Comparison of ENCODE assay signal across 11 cellular contexts in genomic region chr5:180589771-180590542, GRCh38. TPM values are rescaled to one million over a fixed set of nuclear protein-coding genes. Genes with fewer than 3 reads are reported as not detected.
DNase-seq lines count a peak whose midpoint lies in the region; ATAC-seq and TF ChIP-seq lines count a peak whose summit lies in the region.
"Had no signal": no experiment of that assay in that cellular context is flagged by ENCODE, and none has a peak within 500 bp of the region (broad histone marks: within the 10 kb centered on the region; RNA-seq: fewer than 3 reads in every experiment).

No MANE protein-coding gene starts in this region.

- H3K4me3 ChIP-seq in subcutaneous abdominal adipose tissue (ENCODE audit: low read depth in 1 of 5, low read length in 5 of 5) = peak overlapping the region in 3 of 5 donors; percentile 22 to 55 (median 52)
- H3K4me3 ChIP-seq: PC-9, uterus had no signal

- H3K27ac Mint-ChIP-seq in activated CD8-positive, alpha-beta memory T cell treated with anti-CD3 and anti-CD28 coated beads, Interleukin-2, amount 10 ng/mL, durations not matched to agents 7 days and 5 days = no peak overlapping the region

- H3K27me3 ChIP-seq in subcutaneous abdominal adipose tissue (ENCODE audit: control insufficient read depth in 5 of 5, insufficient read depth in 4 of 5, low read length in 5 of 5) = peaks cover 17 to 44% (median 22%) of the 10 kb centered on the region in 5 donors

- H3K4me1 Mint-ChIP-seq in activated CD8-positive, alpha-beta memory T cell treated with anti-CD3 and anti-CD28 coated beads, Interleukin-2, amount 10 ng/mL, durations not matched to agents 7 days and 5 days = peaks cover 9% of the 10 kb centered on the region

- no peaks in the 10 kb centered on the region for H3K9me3 Mint-ChIP-seq in activated CD8-positive, alpha-beta memory T cell treated with anti-CD3 and anti-CD28 coated beads, Interleukin-2, amount 10 ng/mL, durations not matched to agents 7 days and 5 days (ENCODE audit: low read depth)

- peak; percentile 55 for DNase-seq in activated CD8-positive, alpha-beta memory T cell treated with anti-CD3 and anti-CD28 coated beads for 24 hours
- DNase-seq in activated CD8-positive, alpha-beta memory T cell treated with anti-CD3 and anti-CD28 coated beads, Interleukin-2, amount 10 ng/mL, durations not matched to agents 7 days and 5 days = no peak
- DNase-seq in islet precursor cell = peak; percentile 54
- no peak for DNase-seq in superior temporal gyrus (ENCODE audit: extremely low spot score)
- DNase-seq in NCI-H446 (lab: John Stamatoyannopoulos, UW) = no peak
- DNase-seq in mucosa of gallbladder (ENCODE audit: low spot score) = no peak
- DNase-seq: midbrain, PC-9, uterus had no signal

- CTCF ChIA-PET in activated CD8-positive, alpha-beta memory T cell treated with anti-CD3 and anti-CD28 coated beads, Interleukin-2, amount 10 ng/mL, durations not matched to agents 7 days and 5 days (lab: Charles Lee) = no interaction called here

- no peaks in the 10 kb centered on the region for H3K36me3 ChIP-seq in subcutaneous abdominal adipose tissue (ENCODE audit: control insufficient read depth in 5 of 5, insufficient read depth in 5 of 5, low read length in 5 of 5)
- H3K36me3 ChIP-seq: uterus had no signal

- no peak for ATAC-seq in activated CD8-positive, alpha-beta memory T cell treated with anti-CD3 and anti-CD28 coated beads, Interleukin-2, amount 10 ng/mL, durations not matched to agents 7 days and 5 days

- no peaks in the 10 kb centered on the region for H3K9me3 ChIP-seq in subcutaneous abdominal adipose tissue (ENCODE audit: control insufficient read depth in 5 of 5, low read length in 5 of 5)
- H3K9me3 ChIP-seq: uterus had no signal

- no peak overlapping the region for H3K9ac ChIP-seq in subcutaneous abdominal adipose tissue (ENCODE audit: low read length in 5 of 5)

- peaks cover 0 to 21% (median 14%) of the 10 kb centered on the region in 5 donors for H3K4me1 ChIP-seq in subcutaneous abdominal adipose tissue (ENCODE audit: control insufficient read depth in 5 of 5, insufficient read depth in 5 of 5, low read length in 5 of 5)
- H3K4me1 ChIP-seq: uterus had no signal

- H3K27ac ChIP-seq in VCaP (peak overlapping the region; percentile 76), subcutaneous abdominal adipose tissue (ENCODE audit: low read depth, low read length) (no peak overlapping the region)
- H3K27ac ChIP-seq: PC-9, uterus had no signal

- H3K36me3 Mint-ChIP-seq in activated CD8-positive, alpha-beta memory T cell treated with anti-CD3 and anti-CD28 coated beads, Interleukin-2, amount 10 ng/mL, durations not matched to agents 7 days and 5 days = peaks cover 2% of the 10 kb centered on the region

- TF ChIP-seq CTCF in VCaP (conservative IDR thresholded peaks at IDR 0.05) = no peak

- no peak overlapping the region for H3K4me3 Mint-ChIP-seq in activated CD8-positive, alpha-beta memory T cell treated with anti-CD3 and anti-CD28 coated beads, Interleukin-2, amount 10 ng/mL, durations not matched to agents 7 days and 5 days

- peaks cover 45% of the 10 kb centered on the region for H3K27me3 Mint-ChIP-seq in activated CD8-positive, alpha-beta memory T cell treated with anti-CD3 and anti-CD28 coated beads, Interleukin-2, amount 10 ng/mL, durations not matched to agents 7 days and 5 days

RNA-seq across cellular contexts. Expression of gene SCGB3A1, which starts 1.3 kb away (rescaled TPM):
- not detected for total RNA-seq in activated CD8-positive, alpha-beta memory T cell treated with anti-CD3 and anti-CD28 coated beads, Interleukin-2, amount 10 ng/mL, durations not matched to agents 7 days and 5 days
- 1.3 TPM for total RNA-seq in mucosa of gallbladder
- total RNA-seq: PC-9 had no signal

RNA-seq across cellular contexts. Expression of gene FLT4, which starts 59.4 kb away (rescaled TPM):
- total RNA-seq in activated CD8-positive, alpha-beta memory T cell treated with anti-CD3 and anti-CD28 coated beads, Interleukin-2, amount 10 ng/mL, durations not matched to agents 7 days and 5 days = 1 to 10 TPM; 1.7 to 2.8 TPM
- 11.1 TPM for total RNA-seq in mucosa of gallbladder
- total RNA-seq: PC-9 had no signal

Comparison
In these comparisons a context has a peak if more than half of its experiments do, and no peak if none do; other contexts are left out.
1. DNase-seq: peak in activated CD8-positive, alpha-beta memory T cell treated with anti-CD3 and anti-CD28 coated beads for 24 hours (single experiment) and islet precursor cell (single experiment); none in activated CD8-positive, alpha-beta memory T cell treated with anti-CD3 and anti-CD28 coated beads, Interleukin-2, amount 10 ng/mL, durations not matched to agents 7 days and 5 days (single experiment), superior temporal gyrus (single experiment), NCI-H446 (0 of 2) and mucosa of gallbladder (single experiment).